Comparison of ENCODE assay signal across 21 cellular contexts in the genomic region with DNA sequence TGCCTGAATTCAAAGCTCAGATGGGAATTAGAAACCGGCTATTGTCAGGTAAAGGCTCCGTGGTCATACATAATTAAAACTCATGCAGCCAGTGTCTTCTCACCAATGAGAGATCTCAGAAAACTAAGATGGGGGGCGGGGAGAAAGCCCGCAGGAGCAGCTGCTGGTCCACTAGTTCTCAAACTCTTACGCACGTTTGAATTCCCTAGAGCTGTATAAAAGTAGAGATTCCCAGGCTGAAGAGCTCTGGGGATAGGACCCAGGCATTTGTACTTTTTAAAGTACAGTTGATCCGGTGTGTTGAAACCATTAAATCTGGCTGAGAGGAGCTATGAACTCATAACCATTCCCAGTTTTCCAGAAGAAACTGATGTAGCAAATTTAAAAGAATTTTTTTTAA.
DNase-seq lines count a peak whose midpoint lies in the region; ATAC-seq and TF ChIP-seq lines count a peak whose summit lies in the region.
"Had no signal": no experiment of that assay in that cellular context is flagged by ENCODE, and none has a peak within 500 bp of the region (broad histone marks: within the 10 kb centered on the region; RNA-seq: fewer than 3 reads in every experiment).

No MANE protein-coding gene starts in this region.

- no peak for DNase-seq in Right ventricle myocardium inferior (ENCODE audit: missing footprints)
- DNase-seq in cardiac septum (ENCODE audit: low spot score): no peak
- peak; percentile 48 for DNase-seq in amniotic epithelial cell (ENCODE audit: low read depth)
- DNase-seq in myocyte (ENCODE audit: low read depth): peak; percentile 75
- no peak for DNase-seq in activated CD4-positive, CD25-positive, alpha-beta regulatory T cell treated with anti-CD3 and anti-CD28 coated beads, Interleukin-2, amount 50 U/mL, for 72 hours
- no peak for DNase-seq in DMS114 treated with DMSO at 0.1 percent for 48 hours (lab: John Stamatoyannopoulos, UW; ENCODE audit: unreplicated experiment)
- DNase-seq in mucosa of descending colon: no peak
- DNase-seq: BE2C; CD4-positive, CD25-positive, alpha-beta regulatory T cell; COR-L47; Kasumi-1; MM.1S; NCI-H1092; NCI-H1436 treated with DMSO at 0.1 percent for 48 hours; NCI-H2029 treated with DMSO at 0.1 percent for 48 hours; NCI-H226; NCI-H524 treated with DMSO at 0.1 percent for 48 hours; PC-9 had no signal

- no peak for TF ChIP-seq CTCF in mucosa of descending colon (IDR thresholded peaks at IDR 0.05)

- H3K9me3 ChIP-seq in subcutaneous abdominal adipose tissue (ENCODE audit: control insufficient read depth in 5 of 5, low read length in 5 of 5) (no peaks in the 10 kb centered on the region), mucosa of descending colon (no peaks in the 10 kb centered on the region)
- H3K9me3 ChIP-seq: BE2C, SJSA1 had no signal

- no peaks in the 10 kb centered on the region for H3K27me3 ChIP-seq in subcutaneous abdominal adipose tissue (ENCODE audit: control insufficient read depth in 5 of 5, insufficient read depth in 4 of 5, low read length in 5 of 5)
- H3K27me3 ChIP-seq: BE2C, SJSA1 had no signal

- H3K4me3 ChIP-seq in subcutaneous abdominal adipose tissue (ENCODE audit: low read depth in 1 of 5, low read length in 5 of 5) (no peak overlapping the region), mucosa of descending colon (no peak overlapping the region)
- H3K4me3 ChIP-seq: PC-9, SJSA1 had no signal

- no peak overlapping the region for H3K9ac ChIP-seq in subcutaneous abdominal adipose tissue (ENCODE audit: low read length in 5 of 5)

- H3K27ac ChIP-seq in subcutaneous abdominal adipose tissue (ENCODE audit: low read depth, low read length): peak overlapping the region; percentile 15
- H3K27ac ChIP-seq: PC-9, RWPE1, SJSA1 had no signal

- H3K4me1 ChIP-seq in subcutaneous abdominal adipose tissue (ENCODE audit: control insufficient read depth in 5 of 5, insufficient read depth in 5 of 5, low read length in 5 of 5) (peaks cover 0 to 66% (median 5%) of the 10 kb centered on the region in 5 donors), mucosa of descending colon (ENCODE audit: low read depth) (peaks cover 28% of the 10 kb centered on the region)

- ATAC-seq in Right ventricle myocardium inferior (peak; percentile 74), mucosa of descending colon (no peak)

- no peaks in the 10 kb centered on the region for H3K36me3 ChIP-seq in subcutaneous abdominal adipose tissue (ENCODE audit: control insufficient read depth in 5 of 5, insufficient read depth in 5 of 5, low read length in 5 of 5)
- H3K36me3 ChIP-seq in mucosa of descending colon (ENCODE audit: low read depth): no peaks in the 10 kb centered on the region
- H3K36me3 ChIP-seq: BE2C, SJSA1 had no signal

- intact Hi-C loops in Right ventricle myocardium inferior (cut with DNase I): loop anchor here (5.0 to 10.0 kb wide), 3 partner anchors 37 to 68 kb away; partner anchors contain the start of gene FRMD3
- intact Hi-C loops in cardiac septum (cut with DNase I): loop anchor here (5.0 kb wide), 1 partner anchor 68 kb away; the partner anchor contains the start of gene FRMD3
- intact Hi-C loops in mucosa of descending colon (cut with DNase I, micrococcal nuclease): no loop called here

Comparison
In these comparisons a context has a peak if more than half of its experiments do, and no peak if none do; other contexts are left out.
1. DNase-seq: peak in amniotic epithelial cell (single experiment) and myocyte (single experiment); none in Right ventricle myocardium inferior (single experiment), cardiac septum (single experiment), activated CD4-positive, CD25-positive, alpha-beta regulatory T cell treated with anti-CD3 and anti-CD28 coated beads, Interleukin-2, amount 50 U/mL, for 72 hours (single experiment), DMS114 treated with DMSO at 0.1 percent for 48 hours (single experiment) and mucosa of descending colon (0 of 3).
2. intact Hi-C loops: an anchor here in Right ventricle myocardium inferior (5.0 to 10.0 kb wide) and cardiac septum (5.0 kb wide); none called in mucosa of descending colon.